8 cellular contexts compared by ENCODE assay signal in the genomic region with DNA sequence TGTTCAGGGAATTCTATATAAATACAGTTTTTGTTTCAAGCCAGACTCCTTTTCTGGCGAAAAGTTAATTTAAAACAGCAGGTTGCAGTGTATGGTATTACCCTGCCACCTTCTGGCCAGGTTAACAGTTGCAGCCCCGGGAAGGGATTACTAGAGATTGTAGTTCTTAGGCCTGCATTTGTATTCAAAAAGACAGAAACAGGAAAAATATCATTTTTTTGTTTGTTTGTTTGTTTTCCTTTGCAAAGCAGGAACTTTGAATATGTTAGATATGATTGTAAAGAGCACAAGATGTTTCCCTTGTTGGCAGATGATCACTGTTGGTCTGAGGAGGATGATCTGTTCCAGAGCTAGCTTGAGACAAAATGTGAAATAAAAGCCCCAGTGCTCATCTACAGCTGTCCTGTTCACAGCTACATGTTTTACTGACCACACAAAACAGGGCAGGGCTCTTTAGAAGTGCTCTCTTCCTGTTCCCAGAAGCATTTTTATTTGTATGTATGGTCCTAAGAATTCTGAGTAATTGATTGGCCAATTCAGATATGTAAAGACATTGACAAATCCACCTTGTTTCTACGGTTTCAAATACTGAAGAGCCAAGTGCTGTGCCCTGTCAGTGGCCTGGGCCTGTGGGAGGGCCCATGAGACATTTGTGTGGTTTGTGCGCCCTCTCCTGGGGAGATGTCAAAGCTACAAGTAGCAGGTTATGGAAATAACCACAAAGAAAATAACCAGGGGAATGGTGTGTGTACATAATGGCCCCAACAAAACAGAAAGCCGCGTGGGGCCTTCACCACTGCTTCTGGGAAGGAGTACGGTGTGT. TPM values are rescaled to one million over a fixed set of nuclear protein-coding genes. Genes with fewer than 3 reads are reported as not detected.
DNase-seq lines count a peak whose midpoint lies in the region; ATAC-seq, FAIRE-seq and TF ChIP-seq lines count a peak whose summit lies in the region.

No MANE protein-coding gene starts in this region.

- H3K27ac Mint-ChIP-seq in activated T-cell treated with anti-CD3 and anti-CD28 coated beads, Interleukin-2, amount 50 U/mL, for 24 hours, result peak overlapping the region; percentile 79
- H3K27ac Mint-ChIP-seq in natural killer cell, result peak overlapping the region; percentile 58

- TF ChIP-seq POLR2A in esophagus squamous epithelium (IDR thresholded peaks at IDR 0.05), result no peak

- no peak overlapping the region for H3K4me3 ChIP-seq in esophagus squamous epithelium

- H3K27me3 ChIP-seq in esophagus squamous epithelium, result no peaks in the 10 kb centered on the region

- peak overlapping the region in 3 of 4 donors; percentile 23 to 45 (median 33) for H3K27ac ChIP-seq in esophagus squamous epithelium

- ATAC-seq in GM21367 (IDR thresholded peaks at IDR 0.05; ENCODE audit: unreplicated experiment) (peak; percentile 89), natural killer cell (peak; percentile 92 to 97 (median 96))

- no peaks in the 10 kb centered on the region for H3K36me3 Mint-ChIP-seq in activated T-cell treated with anti-CD3 and anti-CD28 coated beads, Interleukin-2, amount 50 U/mL, for 24 hours (ENCODE audit: low read depth)
- H3K36me3 Mint-ChIP-seq in natural killer cell, result no peaks in the 10 kb centered on the region

- intact Hi-C loops in esophagus squamous epithelium (cut with DNase I) (loop anchor here (5.0 to 10.0 kb wide), 2 partner anchors 133 to 190 kb away; no protein-coding TSS in a partner anchor), natural killer cell (cut with micrococcal nuclease) (loop anchor here (1.0 kb wide), 2 partner anchors 189 to 324 kb away; no protein-coding TSS in a partner anchor)

- peaks cover 5% of the 10 kb centered on the region for H3K4me1 Mint-ChIP-seq in activated T-cell treated with anti-CD3 and anti-CD28 coated beads, Interleukin-2, amount 50 U/mL, for 24 hours (ENCODE audit: low read depth)
- peaks cover 9 to 11% of the 10 kb centered on the region in 2 donors for H3K4me1 Mint-ChIP-seq in natural killer cell

- H3K4me3 Mint-ChIP-seq in activated T-cell treated with anti-CD3 and anti-CD28 coated beads, Interleukin-2, amount 50 U/mL, for 24 hours, result no peak overlapping the region
- no peak overlapping the region for H3K4me3 Mint-ChIP-seq in natural killer cell

- peaks cover 0 to 12% (median 5%) of the 10 kb centered on the region in 3 donors for H3K4me1 ChIP-seq in esophagus squamous epithelium

- TF ChIP-seq CTCF in D721Med (IDR thresholded peaks at IDR 0.05; ENCODE audit: insufficient read depth, missing control alignments) (peak; percentile 94), esophagus squamous epithelium (IDR thresholded peaks at IDR 0.05) (peak; percentile 54 to 92 (median 81)), natural killer cell (IDR thresholded peaks at IDR 0.05) (peak; percentile 75)

- WGBS in esophagus squamous epithelium, 2 donors, result 5 to 10% methylated on average over 7 of the region's 7 CpGs

- DNase-seq in D721Med (ENCODE audit: insufficient read length, low spot score) (no peak), HPDE6-E6E7 (ENCODE audit: extremely low spot score) (peak; percentile 56), OCI-M1 (lab: John Stamatoyannopoulos, UW) (peak; percentile 94), esophagus squamous epithelium (lab: John Stamatoyannopoulos, UW) (peak; percentile 6), natural killer cell (peak; percentile 66)
- DNase-seq in activated T-cell treated with anti-CD3 and anti-CD28 coated beads, Interleukin-2, amount 50 U/mL, for 24 hours, result peak; percentile 77
- DNase-seq in stimulated activated naive CD4-positive, alpha-beta T cell (lab: John Stamatoyannopoulos, UW), result peak; percentile 33 to 71 (median 56)

- peaks cover 0 to 49% (median 0%) of the 10 kb centered on the region in 3 donors for H3K36me3 ChIP-seq in esophagus squamous epithelium

- no peaks in the 10 kb centered on the region for H3K9me3 ChIP-seq in esophagus squamous epithelium

- no peaks in the 10 kb centered on the region for H3K9me3 Mint-ChIP-seq in activated T-cell treated with anti-CD3 and anti-CD28 coated beads, Interleukin-2, amount 50 U/mL, for 24 hours
- no peaks in the 10 kb centered on the region for H3K9me3 Mint-ChIP-seq in natural killer cell

- no peak for FAIRE-seq in D721Med (lab: Jason Lieb, UNC)

- no peaks in the 10 kb centered on the region for H3K27me3 Mint-ChIP-seq in activated T-cell treated with anti-CD3 and anti-CD28 coated beads, Interleukin-2, amount 50 U/mL, for 24 hours
- peaks cover 0 to 3% of the 10 kb centered on the region in 2 donors for H3K27me3 Mint-ChIP-seq in natural killer cell (ENCODE audit: low read depth in 2 of 2)

RNA-seq across cellular contexts. Expression of gene CLDN22, which starts 57.9 kb away (rescaled TPM):
- under 1 TPM in 1 of 4 donors, not detected in 3; 0.85 TPM for total RNA-seq in esophagus squamous epithelium
- under 1 TPM in 2 of 3 donors, not detected in 1; 0.25 to 0.60 TPM for total RNA-seq in natural killer cell
